Comparison of ENCODE assay signal across 8 cellular contexts in genomic region chr1:8879348-8880067, GRCh38. TPM values are rescaled to one million over a fixed set of nuclear protein-coding genes. Genes with fewer than 3 reads are reported as not detected.
A peak's percentile ranks its signal among the peaks of the same experiment; 100 is the strongest.
DNase-seq lines count a peak whose midpoint lies in the region; ATAC-seq and TF ChIP-seq lines count a peak whose summit lies in the region.

No MANE protein-coding gene starts in this region.

- peaks cover 38% of the 10 kb centered on the region for H4K20me1 ChIP-seq in DND-41 (ENCODE audit: insufficient read depth, low read length)

- no peaks in the 10 kb centered on the region for H3K27me3 ChIP-seq in DND-41 (ENCODE audit: insufficient read depth, low read length, poor library complexity)

- H3K27ac Mint-ChIP-seq in central memory CD8-positive, alpha-beta T cell (ENCODE audit: low read depth), result peak overlapping the region; percentile 91
- H3K27ac Mint-ChIP-seq in mesothelial cell of epicardium, result peak overlapping the region; percentile 96

- peak overlapping the region; percentile 74 to 78; a peak in 3 of 4 replicates for H3K4me3 ChIP-seq in DND-41 (ENCODE audit: low read depth in 1 of 2, low read length in 2 of 2)
- H3K4me3 ChIP-seq in NB4 (ENCODE audit: low read depth, low read length), result peak overlapping the region; percentile 68

- no peak for DNase-seq in DND-41
- no peak for DNase-seq in NB4 (ENCODE audit: low read depth)
- DNase-seq in central memory CD8-positive, alpha-beta T cell (ENCODE audit: low spot score in 2 of 2), result no peak
- no peak for DNase-seq in mesothelial cell of epicardium (ENCODE audit: low spot score in 2 of 2, unreplicated experiment in 2 of 2)
- no peak for DNase-seq in stimulated activated CD4-positive, alpha-beta T cell treated with anti-CD3 and anti-CD28 coated beads, Interleukin-15, amount 100 ng/mL, for 24 hours
- DNase-seq in SHP77 (lab: John Stamatoyannopoulos, UW), result no peak
- no peak for DNase-seq in NCI-H2107 (lab: John Stamatoyannopoulos, UW)

- TF ChIP-seq CTCF in DND-41 (IDR thresholded peaks at IDR 0.05; ENCODE audit: borderline replicate concordance, extremely low read depth, low read length, poor library complexity, severe bottlenecking) (peak; percentile 61), NB4 (IDR thresholded peaks at IDR 0.05; ENCODE audit: low read depth, low read length) (no peak), mesothelial cell of epicardium (IDR thresholded peaks at IDR 0.05; ENCODE audit: unreplicated experiment) (no peak)

- H3K27me3 Mint-ChIP-seq in central memory CD8-positive, alpha-beta T cell, result no peaks in the 10 kb centered on the region
- H3K27me3 Mint-ChIP-seq in mesothelial cell of epicardium (ENCODE audit: low read depth), result no peaks in the 10 kb centered on the region

- H3K9ac ChIP-seq in DND-41 (ENCODE audit: low read depth, low read length), result peak overlapping the region; percentile 97

- H3K36me3 ChIP-seq in DND-41 (ENCODE audit: insufficient read depth, low read length), result peaks cover 39% of the 10 kb centered on the region

- H3K79me2 ChIP-seq in DND-41 (ENCODE audit: insufficient read depth, low read length), result peaks cover 58% of the 10 kb centered on the region

- no peaks in the 10 kb centered on the region for H3K9me3 Mint-ChIP-seq in central memory CD8-positive, alpha-beta T cell
- H3K9me3 Mint-ChIP-seq in mesothelial cell of epicardium, result no peaks in the 10 kb centered on the region

- H2AFZ ChIP-seq in DND-41 (ENCODE audit: low read depth, low read length), result peak overlapping the region; percentile 55

- H3K27ac ChIP-seq in DND-41 (ENCODE audit: low read length), result peak overlapping the region; percentile 91

- H3K4me2 ChIP-seq in DND-41 (ENCODE audit: insufficient read depth, low read length), result peak overlapping the region; percentile 69

- peaks cover 31% of the 10 kb centered on the region for H3K4me1 Mint-ChIP-seq in central memory CD8-positive, alpha-beta T cell
- H3K4me1 Mint-ChIP-seq in mesothelial cell of epicardium, result peaks cover 42% of the 10 kb centered on the region

- no peaks in the 10 kb centered on the region for H3K9me3 ChIP-seq in DND-41 (ENCODE audit: insufficient read depth, low read length, severe bottlenecking)

- H3K4me1 ChIP-seq in DND-41 (ENCODE audit: insufficient read depth, low read length), result peaks cover 47% of the 10 kb centered on the region

- H3K36me3 Mint-ChIP-seq in central memory CD8-positive, alpha-beta T cell (ENCODE audit: insufficient read depth), result peaks cover 33% of the 10 kb centered on the region
- H3K36me3 Mint-ChIP-seq in mesothelial cell of epicardium, result peaks cover 8% of the 10 kb centered on the region

- no peak for TF ChIP-seq POLR2A in NB4 (IDR thresholded peaks at IDR 0.05; ENCODE audit: extremely low read depth, insufficient read length)

- no peak; the same call in 2 of the 3 replicates for ATAC-seq in DND-41 (ENCODE audit: insufficient read depth, low read depth)
- peak; percentile 11 for ATAC-seq in central memory CD8-positive, alpha-beta T cell (replicated peaks; ENCODE audit: extremely low read depth, poor library complexity, severe bottlenecking)
- ATAC-seq in HG03571 (IDR thresholded peaks at IDR 0.05; ENCODE audit: unreplicated experiment), result no peak

- H3K4me3 Mint-ChIP-seq in central memory CD8-positive, alpha-beta T cell, result peak overlapping the region; percentile 82
- H3K4me3 Mint-ChIP-seq in mesothelial cell of epicardium, result peak overlapping the region; percentile 69

RNA-seq across cellular contexts. Expression of gene ENO1, which starts 1.0 kb away (rescaled TPM):
- 1,024 to 1,067 TPM (median 1,030 TPM) in 3 replicates for total RNA-seq in mesothelial cell of epicardium
